Comparison of ENCODE assay signal across 1 cellular context in the genomic region with DNA sequence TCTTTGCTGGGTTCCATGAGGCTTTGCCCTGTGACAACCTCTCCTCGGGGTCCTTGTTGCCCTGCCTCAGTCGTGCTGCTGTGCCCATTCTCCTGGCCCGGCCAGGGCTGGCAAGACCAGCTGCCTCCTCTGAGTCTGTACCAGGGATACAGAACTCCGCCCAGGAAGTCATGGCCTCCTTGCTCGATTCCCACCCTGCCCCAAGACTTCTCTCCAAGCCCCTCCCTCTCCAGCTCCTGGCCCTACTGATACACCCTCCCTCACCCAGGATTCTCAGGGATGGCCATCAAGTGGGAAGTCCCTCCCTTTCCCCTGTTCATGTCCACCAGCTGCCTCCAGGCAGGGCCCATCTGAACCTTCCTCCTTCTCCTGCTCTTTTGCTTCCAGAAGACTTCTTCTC.
TF ChIP-seq lines count a peak whose summit lies in the region.

No MANE protein-coding gene starts in this region.

TF ChIP-seq in HEK293, 187 proteins besides CTCF, POLR2A, EP300 and RAD21 (continued from another document):
- no peak for TF ChIP-seq RBAK (tag by site-specific recombination; IDR thresholded peaks at IDR 0.05)
TF ChIP-seq in HEK293: peak in this region for 1.
